In the genomic region with DNA sequence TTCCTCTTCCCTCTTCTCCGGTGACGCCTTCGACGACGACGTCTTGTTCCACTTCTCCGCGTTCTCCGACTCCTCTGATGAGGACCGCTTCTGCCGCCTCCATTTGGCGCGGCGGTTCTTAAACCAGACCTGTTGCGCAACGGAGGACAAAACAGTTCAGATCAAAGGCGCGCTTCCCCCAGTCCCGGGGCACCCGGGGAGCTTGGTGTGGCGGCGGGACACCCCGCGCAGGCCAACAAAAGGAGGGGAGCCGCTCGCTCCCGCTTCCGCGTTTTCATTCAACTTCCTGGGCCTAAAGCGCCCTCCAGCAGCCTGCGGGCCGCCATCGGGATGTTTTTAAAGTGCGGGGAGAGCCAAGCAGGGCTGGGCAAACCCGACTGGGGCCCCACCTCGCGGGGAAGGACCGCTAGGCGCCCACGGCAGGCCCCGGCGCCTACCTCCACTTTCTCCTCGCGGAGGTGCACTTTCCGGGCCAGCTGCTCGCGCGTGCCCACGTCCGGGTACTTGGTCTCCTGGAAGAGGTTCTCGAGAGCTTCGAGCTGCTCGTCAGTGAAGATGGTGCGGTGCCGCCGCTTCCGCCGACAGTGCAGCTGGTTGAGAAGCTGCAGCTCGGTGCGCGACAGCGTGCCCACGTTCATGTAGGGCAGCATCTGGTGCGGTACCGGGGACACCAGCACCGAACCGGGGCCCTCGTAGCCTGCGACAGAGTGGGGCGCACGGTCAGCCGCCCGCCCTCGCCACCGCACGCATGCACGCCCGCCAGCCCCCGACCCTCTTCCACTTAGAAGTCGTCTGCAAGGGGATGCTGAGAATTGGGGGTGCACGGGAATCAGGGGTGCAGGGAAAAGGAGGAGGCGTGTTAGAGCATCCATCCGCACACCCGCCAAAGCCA, we compare ENCODE assay signal across 1 cellular context.
TF ChIP-seq lines count a peak whose summit lies in the region.

No MANE protein-coding gene starts in this region.

TF ChIP-seq in HepG2, 621 proteins besides CTCF, POLR2A, EP300 and RAD21 (continued from another document):
- no peak for TF ChIP-seq ZNF737 (CRISPR knock-in tag; IDR thresholded peaks at IDR 0.05; ENCODE audit: borderline replicate concordance)
- TF ChIP-seq HIVEP1 (CRISPR knock-in tag; IDR thresholded peaks at IDR 0.05): no peak
- 0 out of 2 replicates have a peak, but pooled peaks have one; percentile 14 for TF ChIP-seq ZFX (CRISPR knock-in tag; IDR thresholded peaks at IDR 0.05; ENCODE audit: low read depth)
- TF ChIP-seq MTA1 (CRISPR knock-in tag; IDR thresholded peaks at IDR 0.05; ENCODE audit: borderline replicate concordance): 0 out of 2 replicates have a peak, but pooled peaks have one; percentile 26
- TF ChIP-seq ZNF614 (CRISPR knock-in tag; IDR thresholded peaks at IDR 0.05; ENCODE audit: borderline replicate concordance): no peak
- TF ChIP-seq, protein P1, sequence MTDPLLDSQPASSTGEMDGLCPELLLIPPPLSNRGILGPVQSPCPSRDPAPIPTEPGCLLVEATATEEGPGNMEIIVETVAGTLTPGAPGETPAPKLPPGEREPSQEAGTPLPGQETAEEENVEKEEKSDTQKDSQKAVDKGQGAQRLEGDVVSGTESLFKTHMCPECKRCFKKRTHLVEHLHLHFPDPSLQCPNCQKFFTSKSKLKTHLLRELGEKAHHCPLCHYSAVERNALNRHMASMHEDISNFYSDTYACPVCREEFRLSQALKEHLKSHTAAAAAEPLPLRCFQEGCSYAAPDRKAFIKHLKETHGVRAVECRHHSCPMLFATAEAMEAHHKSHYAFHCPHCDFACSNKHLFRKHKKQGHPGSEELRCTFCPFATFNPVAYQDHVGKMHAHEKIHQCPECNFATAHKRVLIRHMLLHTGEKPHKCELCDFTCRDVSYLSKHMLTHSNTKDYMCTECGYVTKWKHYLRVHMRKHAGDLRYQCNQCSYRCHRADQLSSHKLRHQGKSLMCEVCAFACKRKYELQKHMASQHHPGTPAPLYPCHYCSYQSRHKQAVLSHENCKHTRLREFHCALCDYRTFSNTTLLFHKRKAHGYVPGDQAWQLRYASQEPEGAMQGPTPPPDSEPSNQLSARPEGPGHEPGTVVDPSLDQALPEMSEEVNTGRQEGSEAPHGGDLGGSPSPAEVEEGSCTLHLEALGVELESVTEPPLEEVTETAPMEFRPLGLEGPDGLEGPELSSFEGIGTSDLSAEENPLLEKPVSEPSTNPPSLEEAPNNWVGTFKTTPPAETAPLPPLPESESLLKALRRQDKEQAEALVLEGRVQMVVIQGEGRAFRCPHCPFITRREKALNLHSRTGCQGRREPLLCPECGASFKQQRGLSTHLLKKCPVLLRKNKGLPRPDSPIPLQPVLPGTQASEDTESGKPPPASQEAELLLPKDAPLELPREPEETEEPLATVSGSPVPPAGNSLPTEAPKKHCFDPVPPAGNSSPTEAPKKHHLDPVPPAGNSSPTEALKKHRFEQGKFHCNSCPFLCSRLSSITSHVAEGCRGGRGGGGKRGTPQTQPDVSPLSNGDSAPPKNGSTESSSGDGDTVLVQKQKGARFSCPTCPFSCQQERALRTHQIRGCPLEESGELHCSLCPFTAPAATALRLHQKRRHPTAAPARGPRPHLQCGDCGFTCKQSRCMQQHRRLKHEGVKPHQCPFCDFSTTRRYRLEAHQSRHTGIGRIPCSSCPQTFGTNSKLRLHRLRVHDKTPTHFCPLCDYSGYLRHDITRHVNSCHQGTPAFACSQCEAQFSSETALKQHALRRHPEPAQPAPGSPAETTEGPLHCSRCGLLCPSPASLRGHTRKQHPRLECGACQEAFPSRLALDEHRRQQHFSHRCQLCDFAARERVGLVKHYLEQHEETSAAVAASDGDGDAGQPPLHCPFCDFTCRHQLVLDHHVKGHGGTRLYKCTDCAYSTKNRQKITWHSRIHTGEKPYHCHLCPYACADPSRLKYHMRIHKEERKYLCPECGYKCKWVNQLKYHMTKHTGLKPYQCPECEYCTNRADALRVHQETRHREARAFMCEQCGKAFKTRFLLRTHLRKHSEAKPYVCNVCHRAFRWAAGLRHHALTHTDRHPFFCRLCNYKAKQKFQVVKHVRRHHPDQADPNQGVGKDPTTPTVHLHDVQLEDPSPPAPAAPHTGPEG (CRISPR knock-in tag; IDR thresholded peaks at IDR 0.05): no peak
- TF ChIP-seq ZFAT (CRISPR knock-in tag; conservative IDR thresholded peaks at IDR 0.05): no peak
- TF ChIP-seq, protein P2, sequence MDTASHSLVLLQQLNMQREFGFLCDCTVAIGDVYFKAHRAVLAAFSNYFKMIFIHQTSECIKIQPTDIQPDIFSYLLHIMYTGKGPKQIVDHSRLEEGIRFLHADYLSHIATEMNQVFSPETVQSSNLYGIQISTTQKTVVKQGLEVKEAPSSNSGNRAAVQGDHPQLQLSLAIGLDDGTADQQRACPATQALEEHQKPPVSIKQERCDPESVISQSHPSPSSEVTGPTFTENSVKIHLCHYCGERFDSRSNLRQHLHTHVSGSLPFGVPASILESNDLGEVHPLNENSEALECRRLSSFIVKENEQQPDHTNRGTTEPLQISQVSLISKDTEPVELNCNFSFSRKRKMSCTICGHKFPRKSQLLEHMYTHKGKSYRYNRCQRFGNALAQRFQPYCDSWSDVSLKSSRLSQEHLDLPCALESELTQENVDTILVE (CRISPR knock-in tag; IDR thresholded peaks at IDR 0.05): no peak
- peak; percentile 12; the same call in 1 of the 2 replicates for TF ChIP-seq GABPB1 (CRISPR knock-in tag; IDR thresholded peaks at IDR 0.05)
- TF ChIP-seq, protein P3, sequence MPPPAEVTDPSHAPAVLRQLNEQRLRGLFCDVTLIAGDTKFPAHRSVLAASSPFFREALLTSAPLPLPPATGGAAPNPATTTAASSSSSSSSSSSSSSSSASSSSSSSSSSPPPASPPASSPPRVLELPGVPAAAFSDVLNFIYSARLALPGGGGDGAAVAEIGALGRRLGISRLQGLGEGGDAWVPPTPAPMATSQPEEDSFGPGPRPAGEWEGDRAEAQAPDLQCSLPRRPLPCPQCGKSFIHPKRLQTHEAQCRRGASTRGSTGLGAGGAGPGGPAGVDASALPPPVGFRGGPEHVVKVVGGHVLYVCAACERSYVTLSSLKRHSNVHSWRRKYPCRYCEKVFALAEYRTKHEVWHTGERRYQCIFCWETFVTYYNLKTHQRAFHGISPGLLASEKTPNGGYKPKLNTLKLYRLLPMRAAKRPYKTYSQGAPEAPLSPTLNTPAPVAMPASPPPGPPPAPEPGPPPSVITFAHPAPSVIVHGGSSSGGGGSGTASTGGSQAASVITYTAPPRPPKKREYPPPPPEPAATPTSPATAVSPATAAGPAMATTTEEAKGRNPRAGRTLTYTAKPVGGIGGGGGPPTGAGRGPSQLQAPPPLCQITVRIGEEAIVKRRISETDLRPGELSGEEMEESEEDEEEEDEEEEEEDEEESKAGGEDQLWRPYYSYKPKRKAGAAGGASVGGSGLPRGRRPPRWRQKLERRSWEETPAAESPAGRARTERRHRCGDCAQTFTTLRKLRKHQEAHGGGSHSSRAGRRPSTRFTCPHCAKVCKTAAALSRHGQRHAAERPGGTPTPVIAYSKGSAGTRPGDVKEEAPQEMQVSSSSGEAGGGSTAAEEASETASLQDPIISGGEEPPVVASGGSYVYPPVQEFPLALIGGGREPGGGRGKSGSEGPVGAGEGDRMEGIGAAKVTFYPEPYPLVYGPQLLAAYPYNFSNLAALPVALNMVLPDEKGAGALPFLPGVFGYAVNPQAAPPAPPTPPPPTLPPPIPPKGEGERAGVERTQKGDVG (CRISPR knock-in tag; IDR thresholded peaks at IDR 0.05; ENCODE audit: borderline replicate concordance): no peak
- TF ChIP-seq ZMYM4 (CRISPR knock-in tag; IDR thresholded peaks at IDR 0.05): no peak
- TF ChIP-seq FOXC1 (CRISPR knock-in tag; IDR thresholded peaks at IDR 0.05; ENCODE audit: borderline replicate concordance): no peak
- TF ChIP-seq, protein P4, sequence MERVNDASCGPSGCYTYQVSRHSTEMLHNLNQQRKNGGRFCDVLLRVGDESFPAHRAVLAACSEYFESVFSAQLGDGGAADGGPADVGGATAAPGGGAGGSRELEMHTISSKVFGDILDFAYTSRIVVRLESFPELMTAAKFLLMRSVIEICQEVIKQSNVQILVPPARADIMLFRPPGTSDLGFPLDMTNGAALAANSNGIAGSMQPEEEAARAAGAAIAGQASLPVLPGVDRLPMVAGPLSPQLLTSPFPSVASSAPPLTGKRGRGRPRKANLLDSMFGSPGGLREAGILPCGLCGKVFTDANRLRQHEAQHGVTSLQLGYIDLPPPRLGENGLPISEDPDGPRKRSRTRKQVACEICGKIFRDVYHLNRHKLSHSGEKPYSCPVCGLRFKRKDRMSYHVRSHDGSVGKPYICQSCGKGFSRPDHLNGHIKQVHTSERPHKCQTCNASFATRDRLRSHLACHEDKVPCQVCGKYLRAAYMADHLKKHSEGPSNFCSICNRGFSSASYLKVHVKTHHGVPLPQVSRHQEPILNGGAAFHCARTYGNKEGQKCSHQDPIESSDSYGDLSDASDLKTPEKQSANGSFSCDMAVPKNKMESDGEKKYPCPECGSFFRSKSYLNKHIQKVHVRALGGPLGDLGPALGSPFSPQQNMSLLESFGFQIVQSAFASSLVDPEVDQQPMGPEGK (CRISPR knock-in tag; IDR thresholded peaks at IDR 0.05): no peak
- no peak for TF ChIP-seq GATAD2A (CRISPR knock-in tag; IDR thresholded peaks at IDR 0.05)
- TF ChIP-seq DNMT3B (CRISPR knock-in tag; conservative IDR thresholded peaks at IDR 0.05): no peak
- peak; percentile 42 for TF ChIP-seq HNRNPLL (IDR thresholded peaks at IDR 0.05; ENCODE audit: low read depth, low read length, poor library complexity, severe bottlenecking)
- no peak for TF ChIP-seq THAP11 (CRISPR knock-in tag; IDR thresholded peaks at IDR 0.05)
- TF ChIP-seq SKI (IDR thresholded peaks at IDR 0.05; ENCODE audit: partially characterized antibody): no peak
- peak; percentile 65 for TF ChIP-seq CEBPG (CRISPR knock-in tag; IDR thresholded peaks at IDR 0.05)
- TF ChIP-seq NFE2 (CRISPR knock-in tag; IDR thresholded peaks at IDR 0.05): no peak
- peak; percentile 85 for TF ChIP-seq CEBPB (IDR thresholded peaks at IDR 0.05; ENCODE audit: borderline replicate concordance, low read depth, low read length)
- TF ChIP-seq, protein P5, sequence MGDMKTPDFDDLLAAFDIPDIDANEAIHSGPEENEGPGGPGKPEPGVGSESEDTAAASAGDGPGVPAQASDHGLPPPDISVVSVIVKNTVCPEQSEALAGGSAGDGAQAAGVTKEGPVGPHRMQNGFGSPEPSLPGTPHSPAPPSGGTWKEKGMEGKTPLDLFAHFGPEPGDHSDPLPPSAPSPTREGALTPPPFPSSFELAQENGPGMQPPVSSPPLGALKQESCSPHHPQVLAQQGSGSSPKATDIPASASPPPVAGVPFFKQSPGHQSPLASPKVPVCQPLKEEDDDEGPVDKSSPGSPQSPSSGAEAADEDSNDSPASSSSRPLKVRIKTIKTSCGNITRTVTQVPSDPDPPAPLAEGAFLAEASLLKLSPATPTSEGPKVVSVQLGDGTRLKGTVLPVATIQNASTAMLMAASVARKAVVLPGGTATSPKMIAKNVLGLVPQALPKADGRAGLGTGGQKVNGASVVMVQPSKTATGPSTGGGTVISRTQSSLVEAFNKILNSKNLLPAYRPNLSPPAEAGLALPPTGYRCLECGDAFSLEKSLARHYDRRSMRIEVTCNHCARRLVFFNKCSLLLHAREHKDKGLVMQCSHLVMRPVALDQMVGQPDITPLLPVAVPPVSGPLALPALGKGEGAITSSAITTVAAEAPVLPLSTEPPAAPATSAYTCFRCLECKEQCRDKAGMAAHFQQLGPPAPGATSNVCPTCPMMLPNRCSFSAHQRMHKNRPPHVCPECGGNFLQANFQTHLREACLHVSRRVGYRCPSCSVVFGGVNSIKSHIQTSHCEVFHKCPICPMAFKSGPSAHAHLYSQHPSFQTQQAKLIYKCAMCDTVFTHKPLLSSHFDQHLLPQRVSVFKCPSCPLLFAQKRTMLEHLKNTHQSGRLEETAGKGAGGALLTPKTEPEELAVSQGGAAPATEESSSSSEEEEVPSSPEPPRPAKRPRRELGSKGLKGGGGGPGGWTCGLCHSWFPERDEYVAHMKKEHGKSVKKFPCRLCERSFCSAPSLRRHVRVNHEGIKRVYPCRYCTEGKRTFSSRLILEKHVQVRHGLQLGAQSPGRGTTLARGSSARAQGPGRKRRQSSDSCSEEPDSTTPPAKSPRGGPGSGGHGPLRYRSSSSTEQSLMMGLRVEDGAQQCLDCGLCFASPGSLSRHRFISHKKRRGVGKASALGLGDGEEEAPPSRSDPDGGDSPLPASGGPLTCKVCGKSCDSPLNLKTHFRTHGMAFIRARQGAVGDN (CRISPR knock-in tag; IDR thresholded peaks at IDR 0.05): peak; percentile 16; the same call in 1 of the 2 replicates
- no peak for TF ChIP-seq PCBP2 (optimal IDR thresholded peaks at IDR 0.05; ENCODE audit: low read depth, low read length, poor library complexity, severe bottlenecking)
- TF ChIP-seq, protein P6, sequence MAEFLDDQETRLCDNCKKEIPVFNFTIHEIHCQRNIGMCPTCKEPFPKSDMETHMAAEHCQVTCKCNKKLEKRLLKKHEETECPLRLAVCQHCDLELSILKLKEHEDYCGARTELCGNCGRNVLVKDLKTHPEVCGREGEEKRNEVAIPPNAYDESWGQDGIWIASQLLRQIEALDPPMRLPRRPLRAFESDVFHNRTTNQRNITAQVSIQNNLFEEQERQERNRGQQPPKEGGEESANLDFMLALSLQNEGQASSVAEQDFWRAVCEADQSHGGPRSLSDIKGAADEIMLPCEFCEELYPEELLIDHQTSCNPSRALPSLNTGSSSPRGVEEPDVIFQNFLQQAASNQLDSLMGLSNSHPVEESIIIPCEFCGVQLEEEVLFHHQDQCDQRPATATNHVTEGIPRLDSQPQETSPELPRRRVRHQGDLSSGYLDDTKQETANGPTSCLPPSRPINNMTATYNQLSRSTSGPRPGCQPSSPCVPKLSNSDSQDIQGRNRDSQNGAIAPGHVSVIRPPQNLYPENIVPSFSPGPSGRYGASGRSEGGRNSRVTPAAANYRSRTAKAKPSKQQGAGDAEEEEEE (CRISPR knock-in tag; IDR thresholded peaks at IDR 0.05; ENCODE audit: borderline replicate concordance): no peak
